In genomic region chr6:167583412-167583811, GRCh38 we compare ENCODE assay signal across 6 cellular contexts.
"Had no signal": no experiment of that assay in that cellular context is flagged by ENCODE, and none has a peak within 500 bp of the region (broad histone marks: within the 10 kb centered on the region; RNA-seq: fewer than 3 reads in every experiment).

No MANE protein-coding gene starts in this region.

- H3K27ac ChIP-seq: HL-60, KMS-11 had no signal

- DNase-seq: IMR-90, KBM-7, KG1 had no signal

- H3K4me3 ChIP-seq: K562 had no signal
